27 cellular contexts compared by ENCODE assay signal in genomic region chr9:7027996-7028395, GRCh38.
"Had no signal": no experiment of that assay in that cellular context is flagged by ENCODE, and none has a peak within 500 bp of the region (broad histone marks: within the 10 kb centered on the region; RNA-seq: fewer than 3 reads in every experiment).

No MANE protein-coding gene starts in this region.

- H3K36me3 ChIP-seq: lower lobe of right lung had no signal

- DNase-seq: dermis blood vessel endothelial cell; dorsolateral prefrontal cortex; effector CD4-positive, alpha-beta T cell; effector memory CD4-positive, alpha-beta T cell; erythroblast; esophagus squamous epithelium; foreskin melanocyte; gastrocnemius medialis; glutamatergic neuron; head of caudate nucleus; heart right ventricle; hypothalamus; immature natural killer cell; islet precursor cell; kidney; kidney glomerular epithelial cell; left colon; left lung; left ventricle myocardium superior; lower lobe of right lung; mesenchymal stem cell had no signal

- H3K9me3 Mint-ChIP-seq: immature natural killer cell had no signal

- H3K4me3 Mint-ChIP-seq: immature natural killer cell, mesothelial cell of epicardium had no signal

- ATAC-seq: esophagus mucosa, gastrocnemius medialis, heart right ventricle, left colon, left lung, left ventricle myocardium superior, lower lobe of right lung had no signal

- H3K4me3 ChIP-seq: coronary artery, dorsolateral prefrontal cortex, esophagus squamous epithelium, gastrocnemius medialis, heart right ventricle, left lung, lower lobe of right lung had no signal

- H3K9me3 ChIP-seq: esophagus squamous epithelium, gastrocnemius medialis, heart right ventricle, left lung, lower lobe of right lung had no signal

- H3K27ac Mint-ChIP-seq: mesothelial cell of epicardium had no signal

- H3K4me1 Mint-ChIP-seq: mesothelial cell of epicardium had no signal

- H3K4me1 ChIP-seq: esophagus squamous epithelium, gastrocnemius medialis, heart right ventricle, left lung, lower lobe of right lung had no signal

- H3K27ac ChIP-seq: coronary artery, dorsolateral prefrontal cortex, epithelial cell of prostate, esophagus squamous epithelium, gastrocnemius medialis, heart right ventricle, left lung, lower lobe of right lung had no signal

- FAIRE-seq: colon, endometrium, kidney had no signal

- H3K27me3 ChIP-seq: dorsolateral prefrontal cortex, esophagus squamous epithelium, gastrocnemius medialis, heart right ventricle, left lung had no signal
